Comparison of ENCODE assay signal across 13 cellular contexts in the genomic region with DNA sequence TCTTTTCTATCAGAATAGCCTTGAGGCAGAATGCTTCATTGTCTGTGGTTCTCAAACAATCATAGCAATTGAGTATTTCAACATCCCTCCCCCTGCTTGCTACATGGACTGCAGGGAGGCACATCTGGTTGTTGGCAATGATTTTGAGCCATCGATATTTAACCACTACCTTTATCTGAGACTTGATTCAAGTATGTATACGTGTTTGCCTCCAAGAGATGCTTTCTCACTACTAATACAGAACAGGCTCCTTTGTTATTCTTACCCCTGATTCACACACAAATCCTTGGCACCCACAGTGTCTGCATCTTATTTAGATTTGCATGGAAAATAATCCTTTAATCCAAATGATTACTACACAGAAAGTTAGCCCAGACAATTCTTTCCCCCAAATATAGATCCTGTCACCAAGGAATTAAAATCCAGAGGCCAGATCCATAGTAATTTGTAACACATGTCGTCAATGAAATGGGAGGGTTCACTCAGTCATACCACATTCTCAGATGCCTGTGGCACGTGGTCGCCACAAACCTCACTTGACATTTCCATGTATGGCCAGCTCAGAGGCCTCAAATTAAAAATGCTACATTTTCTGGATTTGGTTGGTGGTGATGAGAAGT.
DNase-seq lines count a peak whose midpoint lies in the region; FAIRE-seq and TF ChIP-seq lines count a peak whose summit lies in the region.
"Had no signal": no experiment of that assay in that cellular context is flagged by ENCODE, and none has a peak within 500 bp of the region (broad histone marks: within the 10 kb centered on the region; RNA-seq: fewer than 3 reads in every experiment).

No MANE protein-coding gene starts in this region.

- H3K79me2 ChIP-seq in ACC112 (ENCODE audit: control insufficient read depth, insufficient read depth, low read length, unreplicated experiment) (no peaks in the 10 kb centered on the region), PC-9 (ENCODE audit: low read depth) (no peaks in the 10 kb centered on the region)

- no peak for TF ChIP-seq CTCF in PC-9 (conservative IDR thresholded peaks at IDR 0.05)

- H3K4me3 ChIP-seq in ACC112 (ENCODE audit: low read depth, low read length), result no peak overlapping the region
- no peak overlapping the region for H3K4me3 ChIP-seq in neuronal stem cell (ENCODE audit: low read length in 2 of 2)
- H3K4me3 ChIP-seq in small intestine (ENCODE audit: low read depth in 1 of 2, low read length in 2 of 2), result no peak overlapping the region
- H3K4me3 ChIP-seq in PC-9, result no peak overlapping the region
- H3K4me3 ChIP-seq: body of pancreas, gastrocnemius medialis had no signal

- H3K23ac ChIP-seq in neuronal stem cell (ENCODE audit: low read depth, low read length, poor library complexity), result no peak overlapping the region

- H3K4me2 ChIP-seq in neuronal stem cell (ENCODE audit: insufficient read depth, low read length, poor library complexity, severe bottlenecking) (no peak overlapping the region), PC-9 (no peak overlapping the region)

- peaks cover 38% of the 10 kb centered on the region for H3K4me1 ChIP-seq in ACC112 (ENCODE audit: control insufficient read depth, insufficient read depth, low read length, unreplicated experiment)
- H3K4me1 ChIP-seq in neuronal stem cell (ENCODE audit: control insufficient read depth in 2 of 2, insufficient read depth in 1 of 2, low read depth in 1 of 2, low read length in 2 of 2), result peaks cover 2 to 3% of the 10 kb centered on the region in 2 donors
- peaks cover 0 to 3% of the 10 kb centered on the region in 2 donors for H3K4me1 ChIP-seq in small intestine (ENCODE audit: control insufficient read depth in 2 of 2, insufficient read depth in 1 of 2, low read depth in 1 of 2, low read length in 1 of 2)
- peaks cover 14% of the 10 kb centered on the region for H3K4me1 ChIP-seq in PC-9 (replicated peaks; ENCODE audit: insufficient read depth)

- H4K91ac ChIP-seq in neuronal stem cell (ENCODE audit: low read depth, low read length, poor library complexity), result no peak overlapping the region

- no peaks in the 10 kb centered on the region for H3K79me1 ChIP-seq in neuronal stem cell (ENCODE audit: low read depth, low read length)

- H2AK5ac ChIP-seq in neuronal stem cell (ENCODE audit: low read depth, low read length), result no peak overlapping the region

- CTCF ChIA-PET in PC-9 (lab: Charles Lee), result no interaction called here

- no peaks in the 10 kb centered on the region for H3F3A ChIP-seq in PC-9 (ENCODE audit: insufficient read depth, low read depth)

- H3K18ac ChIP-seq in neuronal stem cell (ENCODE audit: low read length), result no peak overlapping the region

- H2BK12ac ChIP-seq in neuronal stem cell (ENCODE audit: low read length), result no peak overlapping the region

- no peaks in the 10 kb centered on the region for H3K36me3 ChIP-seq in ACC112 (ENCODE audit: insufficient read depth, low read length)
- no peaks in the 10 kb centered on the region for H3K36me3 ChIP-seq in neuronal stem cell (replicated peaks in 1 of 2; ENCODE audit: control insufficient read depth in 2 of 2, insufficient read depth in 2 of 2, low read length in 2 of 2)
- peaks cover 0 to 1% of the 10 kb centered on the region in 2 donors for H3K36me3 ChIP-seq in small intestine (ENCODE audit: control insufficient read depth in 2 of 2, insufficient read depth in 2 of 2, low read length in 2 of 2)
- H3K36me3 ChIP-seq in PC-9 (ENCODE audit: low read depth), result no peaks in the 10 kb centered on the region; the same call in 1 of the 2 replicates
- H3K36me3 ChIP-seq: gastrocnemius medialis had no signal

- no peak overlapping the region for H3K4ac ChIP-seq in neuronal stem cell (ENCODE audit: low read length)

- no peak overlapping the region for H2BK15ac ChIP-seq in neuronal stem cell (ENCODE audit: low read length)

- no peak overlapping the region for H2BK120ac ChIP-seq in neuronal stem cell (ENCODE audit: low read depth, low read length)

- no CpG with 5 or more reads among the region's 5 CpGs for WGBS in neuronal stem cell (ENCODE audit: extremely low coverage in 2 of 2, insufficient read length in 2 of 2, insufficient replicate concordance in 1 of 2), 2 donors
- 86 to 92% (median 87%) methylated on average over 5 of the region's 5 CpGs for WGBS in small intestine, 3 donors

- peak; percentile 69 for DNase-seq in HCEC 1CT
- peak; percentile 82 for DNase-seq in astrocyte of the hippocampus (ENCODE audit: low read depth, low spot score)
- peak; percentile 83 for DNase-seq in iris pigment epithelial cell (ENCODE audit: low read depth)
- DNase-seq in mesenteric fat pad (ENCODE audit: low spot score), result no peak
- no peak for DNase-seq in neuronal stem cell (ENCODE audit: low spot score)
- no peak for DNase-seq in small intestine
- no peak for DNase-seq in PC-9
- DNase-seq: body of pancreas; gastrocnemius medialis; GF-D8; NCI-H1092; NK-92 treated with Interleukin-12 subunit alpha and Interleukin-12 subunit beta, amount 100 ng/mL, for 24 hours had no signal

- no peaks in the 10 kb centered on the region for H3K9me3 ChIP-seq in neuronal stem cell (replicated peaks in 1 of 2; ENCODE audit: control insufficient read depth in 2 of 2, insufficient read depth in 1 of 2, low read depth in 1 of 2, low read length in 2 of 2)
- no peaks in the 10 kb centered on the region for H3K9me3 ChIP-seq in small intestine (ENCODE audit: control insufficient read depth, low read depth)
- no peaks in the 10 kb centered on the region for H3K9me3 ChIP-seq in PC-9 (ENCODE audit: insufficient read depth, low read depth)
- H3K9me3 ChIP-seq: body of pancreas, gastrocnemius medialis had no signal

- H3K9me2 ChIP-seq in PC-9 (ENCODE audit: insufficient read depth), result no peaks in the 10 kb centered on the region

- BruUV-seq in PC-9 (replicated peaks; lab: Mats Ljungman, UMichigan), result no TSS peak

- no peak for FAIRE-seq in small intestine (lab: Jason Lieb, UNC)

- no peak overlapping the region for H3K14ac ChIP-seq in neuronal stem cell (ENCODE audit: low read length)

- no peaks in the 10 kb centered on the region; the same call in 1 of the 2 replicates for H4K20me1 ChIP-seq in PC-9 (ENCODE audit: insufficient read depth)

- intact Hi-C loops in PC-9 (cut with micrococcal nuclease; ENCODE audit: unreplicated experiment), result loop anchor here (10.0 kb wide), 1 partner anchor 381 kb away; a partner anchor contains a TSS

- H3K27me3 ChIP-seq in ACC112 (ENCODE audit: insufficient read depth, low read length) (no peaks in the 10 kb centered on the region), neuronal stem cell (ENCODE audit: control insufficient read depth in 3 of 3, insufficient read depth in 3 of 3, low read depth in 1 of 3, low read length in 3 of 3) (no peaks in the 10 kb centered on the region), small intestine (ENCODE audit: control insufficient read depth in 2 of 2, insufficient read depth in 2 of 2, low read length in 2 of 2) (no peaks in the 10 kb centered on the region), PC-9 (ENCODE audit: insufficient read depth, low read depth) (no peaks in the 10 kb centered on the region)
- H3K27me3 ChIP-seq: body of pancreas, gastrocnemius medialis had no signal

- no peak overlapping the region for H4K8ac ChIP-seq in neuronal stem cell (ENCODE audit: low read depth, low read length)

- no peak overlapping the region for H2BK5ac ChIP-seq in neuronal stem cell (ENCODE audit: low read length)

- no peak overlapping the region for H3K9ac ChIP-seq in neuronal stem cell (ENCODE audit: low read depth, low read length, poor library complexity)

- POLR2A ChIA-PET in PC-9 (lab: Charles Lee; ENCODE audit: unreplicated experiment), result no interaction called here

- H2AFZ ChIP-seq in ACC112 (ENCODE audit: low read length, unreplicated experiment), result no peak overlapping the region
- H2AFZ ChIP-seq in neuronal stem cell (ENCODE audit: low read length), result no peak overlapping the region
- H2AFZ ChIP-seq in PC-9, result no peak overlapping the region

- 0 out of 2 replicates have a peak overlapping the region, but pooled peaks have one; percentile 10 for H3K27ac ChIP-seq in ACC112 (ENCODE audit: low read depth, low read length)
- no peak overlapping the region for H3K27ac ChIP-seq in neuronal stem cell (replicated peaks; ENCODE audit: low read length)
- H3K27ac ChIP-seq in small intestine (ENCODE audit: low read depth in 1 of 2, low read length in 1 of 2), result no peak overlapping the region
- no peak overlapping the region for H3K27ac ChIP-seq in PC-9
- H3K27ac ChIP-seq: body of pancreas, gastrocnemius medialis had no signal

Comparison
In these comparisons a context has a peak if more than half of its experiments do, and no peak if none do; other contexts are left out.
1. DNase-seq: peak in HCEC 1CT (single experiment), astrocyte of the hippocampus (single experiment) and iris pigment epithelial cell (single experiment); none in mesenteric fat pad (single experiment), neuronal stem cell (single experiment), small intestine (single experiment) and PC-9 (0 of 2).